ENCODE assay signal across 18 cellular contexts in genomic region chr6:117668736-117669135, GRCh38.
"Had no signal": no experiment of that assay in that cellular context is flagged by ENCODE, and none has a peak within 500 bp of the region (broad histone marks: within the 10 kb centered on the region; RNA-seq: fewer than 3 reads in every experiment).

No MANE protein-coding gene starts in this region.

- DNase-seq: effector memory CD8-positive, alpha-beta T cell; esophagus squamous epithelium; foreskin fibroblast; kidney; left cardiac atrium; left ventricle myocardium superior; mesendoderm; naive B cell; psoas muscle; sigmoid colon; stimulated activated CD4-positive, alpha-beta T cell treated with anti-CD3 and anti-CD28 coated beads, Interleukin-12 subunit alpha, Interleukin-12 subunit beta, amount 100 ng/mL, for 4 hours; stimulated activated naive CD4-positive, alpha-beta T cell; stomach had no signal

- H3K4me1 ChIP-seq: esophagus squamous epithelium, parathyroid adenoma, psoas muscle, sigmoid colon, stomach had no signal

- ATAC-seq: effector memory CD8-positive, alpha-beta T cell; left cardiac atrium; left ventricle myocardium superior; psoas muscle had no signal

- H3K4me2 ChIP-seq: hepatocyte had no signal

- H3K27ac ChIP-seq: esophagus squamous epithelium, hepatocyte, parathyroid adenoma, psoas muscle, sigmoid colon, skin epidermis, stomach had no signal

- H3K9ac ChIP-seq: parathyroid adenoma had no signal

- FAIRE-seq: urothelium cell line had no signal

- H3K36me3 ChIP-seq: esophagus squamous epithelium, sigmoid colon, stomach had no signal

- H3K79me2 ChIP-seq: hepatocyte, parathyroid adenoma had no signal

- H3K9me3 ChIP-seq: esophagus squamous epithelium, psoas muscle, sigmoid colon, stomach had no signal

- H2AFZ ChIP-seq: hepatocyte, parathyroid adenoma had no signal

- H3K27me3 ChIP-seq: esophagus squamous epithelium, hepatocyte, sigmoid colon, stomach had no signal

- H3K4me3 ChIP-seq: esophagus squamous epithelium, hepatocyte, lung, psoas muscle, sigmoid colon, skin epidermis, stomach had no signal
